Comparison of ENCODE assay signal across 17 cellular contexts in the genomic region with DNA sequence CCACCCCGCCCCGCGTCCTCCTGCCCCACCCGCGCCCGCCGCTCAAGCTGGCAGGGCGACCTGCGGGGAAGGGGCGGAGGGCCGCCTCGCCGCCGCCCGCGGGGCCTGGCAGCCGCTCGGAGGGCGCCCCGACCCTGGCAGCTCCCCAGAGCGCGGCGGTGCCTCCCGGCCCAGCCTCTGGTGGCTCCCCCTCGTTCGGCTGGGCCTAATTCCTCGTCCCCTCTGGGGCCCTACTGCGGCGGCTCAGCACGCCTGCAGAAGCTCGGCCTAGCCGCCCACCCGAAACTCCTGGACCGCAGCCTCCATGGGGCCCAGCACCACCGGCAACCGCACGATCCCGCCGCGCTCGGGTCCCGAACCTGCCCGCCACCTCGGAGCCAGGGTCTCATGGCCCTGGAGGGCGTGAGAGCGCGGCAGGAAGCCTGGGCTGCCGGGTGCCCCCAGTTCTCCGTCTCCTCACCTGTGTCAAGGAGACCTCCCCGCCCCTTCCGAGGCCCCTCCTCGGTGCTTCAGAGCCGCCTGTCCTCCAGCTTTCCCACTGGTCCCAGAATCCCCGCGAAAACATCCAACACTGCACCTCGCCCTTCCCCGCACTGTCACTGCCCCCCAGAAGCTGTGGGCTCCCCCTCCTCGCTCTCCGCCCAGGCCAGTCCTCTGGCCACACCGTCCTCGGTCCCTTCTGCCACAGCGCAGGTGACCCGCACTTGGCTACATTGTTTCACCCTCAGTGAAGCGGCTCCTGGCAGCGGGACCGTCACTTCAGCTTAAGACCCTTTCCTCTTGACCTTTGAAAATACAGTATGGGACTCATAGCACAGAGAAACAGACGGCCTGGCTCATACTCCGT. TPM values are rescaled to one million over a fixed set of nuclear protein-coding genes. Genes with fewer than 3 reads are reported as not detected.
DNase-seq lines count a peak whose midpoint lies in the region; ATAC-seq and TF ChIP-seq lines count a peak whose summit lies in the region.
"Had no signal": no experiment of that assay in that cellular context is flagged by ENCODE, and none has a peak within 500 bp of the region (broad histone marks: within the 10 kb centered on the region; RNA-seq: fewer than 3 reads in every experiment).

No MANE protein-coding gene starts in this region.

- 6% methylated on average over 68 of the region's 68 CpGs for WGBS in right cardiac atrium

- peak overlapping the region; percentile 67 for H3K4me3 Mint-ChIP-seq in activated T-helper 1 cell treated with anti-CD3 and anti-CD28 coated beads, Interleukin-12 subunit alpha, Interleukin-12 subunit beta, Interleukin-2, Interleukin-4 antibody, amounts not matched to agents 30 ng/mL and 10 ng/mL and 1 ng/mL, durations not matched to agents 14 hours and 24 hours and 36 hours
- H3K4me3 Mint-ChIP-seq in mesothelial cell of epicardium (peak overlapping the region; percentile 46), type B pancreatic cell (peak overlapping the region; percentile 76)

- peaks cover 84% of the 10 kb centered on the region for H3K27me3 ChIP-seq in left ventricle myocardium inferior (ENCODE audit: low read depth)
- no peaks in the 10 kb centered on the region for H3K27me3 ChIP-seq in right cardiac atrium (ENCODE audit: control insufficient read depth, insufficient read depth)

- H3K36me3 ChIP-seq in left ventricle myocardium inferior, result no peaks in the 10 kb centered on the region
- H3K36me3 ChIP-seq: lower lobe of right lung, sigmoid colon had no signal

- H3K27ac ChIP-seq in left ventricle myocardium inferior (replicated peaks) (no peak overlapping the region), right cardiac atrium (ENCODE audit: low read length) (no peak overlapping the region)
- H3K27ac ChIP-seq: foreskin keratinocyte, GM23248, lower lobe of right lung, sigmoid colon had no signal

- DNase-seq in Right ventricle myocardium inferior (ENCODE audit: missing footprints), result peak; percentile 62
- no peak for DNase-seq in left ventricle myocardium inferior
- DNase-seq in activated T-helper 1 cell treated with anti-CD3 and anti-CD28 coated beads, Interleukin-12 subunit alpha, Interleukin-12 subunit beta, Interleukin-2, Interleukin-4 antibody, amounts not matched to agents 30 ng/mL and 10 ng/mL and 1 ng/mL, durations not matched to agents 14 hours and 24 hours and 36 hours (ENCODE audit: low spot score), result no peak
- DNase-seq in mesothelial cell of epicardium (ENCODE audit: low spot score in 2 of 2, unreplicated experiment in 2 of 2), result no peak
- DNase-seq in type B pancreatic cell (ENCODE audit: extremely low spot score, unreplicated experiment), result no peak
- no peak for DNase-seq in right cardiac atrium
- DNase-seq: AML-193, caudate nucleus, DMS79 treated with DMSO at 0.1 percent for 48 hours, foreskin keratinocyte, GM23248, lower lobe of right lung, NCI-H82, sigmoid colon had no signal

- H3K4me1 ChIP-seq in left ventricle myocardium inferior, result peaks cover 11% of the 10 kb centered on the region
- H3K4me1 ChIP-seq in right cardiac atrium (ENCODE audit: control insufficient read depth, insufficient read depth, low read length), result no peaks in the 10 kb centered on the region
- H3K4me1 ChIP-seq: foreskin keratinocyte had no signal

- ATAC-seq in Right ventricle myocardium inferior, result no peak
- no peak for ATAC-seq in HG02884 (IDR thresholded peaks at IDR 0.05; ENCODE audit: unreplicated experiment)
- ATAC-seq in HG03520 (IDR thresholded peaks at IDR 0.05; ENCODE audit: unreplicated experiment), result no peak
- no peak for ATAC-seq in right cardiac atrium
- ATAC-seq: lower lobe of right lung had no signal

- intact Hi-C loops in Right ventricle myocardium inferior (cut with DNase I) (no loop called here), left ventricle myocardium inferior (cut with micrococcal nuclease) (no loop called here), right cardiac atrium (cut with DNase I) (loop anchor here in 1 of 4 donors (10.0 kb wide), 1 partner anchor 474 kb away; no protein-coding TSS in a partner anchor)
- intact Hi-C loops in activated T-helper 1 cell treated with anti-CD3 and anti-CD28 coated beads, Interleukin-12 subunit alpha, Interleukin-12 subunit beta, Interleukin-2, Interleukin-4 antibody, amounts not matched to agents 30 ng/mL and 10 ng/mL and 1 ng/mL, durations not matched to agents 14 hours and 24 hours and 36 hours (cut with micrococcal nuclease), result no loop called here

- H3K4me1 Mint-ChIP-seq in activated T-helper 1 cell treated with anti-CD3 and anti-CD28 coated beads, Interleukin-12 subunit alpha, Interleukin-12 subunit beta, Interleukin-2, Interleukin-4 antibody, amounts not matched to agents 30 ng/mL and 10 ng/mL and 1 ng/mL, durations not matched to agents 14 hours and 24 hours and 36 hours (ENCODE audit: low read depth), result no peaks in the 10 kb centered on the region
- H3K4me1 Mint-ChIP-seq in mesothelial cell of epicardium (peaks cover 3% of the 10 kb centered on the region), type B pancreatic cell (ENCODE audit: unreplicated experiment) (peaks cover 4% of the 10 kb centered on the region)

- no peaks in the 10 kb centered on the region for H3K36me3 Mint-ChIP-seq in activated T-helper 1 cell treated with anti-CD3 and anti-CD28 coated beads, Interleukin-12 subunit alpha, Interleukin-12 subunit beta, Interleukin-2, Interleukin-4 antibody, amounts not matched to agents 30 ng/mL and 10 ng/mL and 1 ng/mL, durations not matched to agents 14 hours and 24 hours and 36 hours (ENCODE audit: low read depth)
- H3K36me3 Mint-ChIP-seq in mesothelial cell of epicardium, result no peaks in the 10 kb centered on the region
- H3K36me3 Mint-ChIP-seq in type B pancreatic cell, result peaks cover 6% of the 10 kb centered on the region

- no peak for TF ChIP-seq CTCF in left ventricle myocardium inferior (IDR thresholded peaks at IDR 0.05; ENCODE audit: borderline replicate concordance)
- no peak for TF ChIP-seq CTCF in mesothelial cell of epicardium (IDR thresholded peaks at IDR 0.05; ENCODE audit: unreplicated experiment)
- TF ChIP-seq CTCF in type B pancreatic cell (conservative IDR thresholded peaks at IDR 0.05), result no peak

- H3K4me3 ChIP-seq in left ventricle myocardium inferior (no peak overlapping the region), right cardiac atrium (ENCODE audit: low read length) (no peak overlapping the region)
- H3K4me3 ChIP-seq: GM23248, lower lobe of right lung, sigmoid colon had no signal

- H3K9me3 ChIP-seq in left ventricle myocardium inferior (replicated peaks) (no peaks in the 10 kb centered on the region), right cardiac atrium (ENCODE audit: control insufficient read depth, low read length) (no peaks in the 10 kb centered on the region)
- H3K9me3 ChIP-seq: lower lobe of right lung, sigmoid colon had no signal

- H3K9me3 Mint-ChIP-seq in activated T-helper 1 cell treated with anti-CD3 and anti-CD28 coated beads, Interleukin-12 subunit alpha, Interleukin-12 subunit beta, Interleukin-2, Interleukin-4 antibody, amounts not matched to agents 30 ng/mL and 10 ng/mL and 1 ng/mL, durations not matched to agents 14 hours and 24 hours and 36 hours, result no peaks in the 10 kb centered on the region
- H3K9me3 Mint-ChIP-seq in mesothelial cell of epicardium (peaks cover 4% of the 10 kb centered on the region), type B pancreatic cell (no peaks in the 10 kb centered on the region)

- H3K27ac Mint-ChIP-seq in activated T-helper 1 cell treated with anti-CD3 and anti-CD28 coated beads, Interleukin-12 subunit alpha, Interleukin-12 subunit beta, Interleukin-2, Interleukin-4 antibody, amounts not matched to agents 30 ng/mL and 10 ng/mL and 1 ng/mL, durations not matched to agents 14 hours and 24 hours and 36 hours, result peak overlapping the region; percentile 40
- H3K27ac Mint-ChIP-seq in mesothelial cell of epicardium, result no peak overlapping the region
- no peak overlapping the region for H3K27ac Mint-ChIP-seq in type B pancreatic cell

- peaks cover 54% of the 10 kb centered on the region for H3K27me3 Mint-ChIP-seq in activated T-helper 1 cell treated with anti-CD3 and anti-CD28 coated beads, Interleukin-12 subunit alpha, Interleukin-12 subunit beta, Interleukin-2, Interleukin-4 antibody, amounts not matched to agents 30 ng/mL and 10 ng/mL and 1 ng/mL, durations not matched to agents 14 hours and 24 hours and 36 hours (ENCODE audit: insufficient read depth)
- H3K27me3 Mint-ChIP-seq in mesothelial cell of epicardium (ENCODE audit: low read depth), result peaks cover 83% of the 10 kb centered on the region
- peaks cover 73% of the 10 kb centered on the region for H3K27me3 Mint-ChIP-seq in type B pancreatic cell

RNA-seq across cellular contexts. Expression of a gene that starts 0.6 kb away (rescaled TPM):
- total RNA-seq in Right ventricle myocardium inferior, result not detected
- not detected for total RNA-seq in left ventricle myocardium inferior
- 0.26 TPM in 1 of 2 replicates, not detected in the other for total RNA-seq in activated T-helper 1 cell treated with anti-CD3 and anti-CD28 coated beads, Interleukin-12 subunit alpha, Interleukin-12 subunit beta, Interleukin-2, Interleukin-4 antibody, amounts not matched to agents 30 ng/mL and 10 ng/mL and 1 ng/mL, durations not matched to agents 14 hours and 24 hours and 36 hours
- total RNA-seq in mesothelial cell of epicardium, result not detected in 3 replicates
- total RNA-seq in type B pancreatic cell (ENCODE audit: low replicate concordance), result not detected in 2 replicates
- not detected for total RNA-seq in right cardiac atrium
- polyA plus RNA-seq in right cardiac atrium, result not detected
- total RNA-seq: foreskin keratinocyte; GM23248; lower lobe of right lung; sigmoid colon; T-helper 2 cell treated with Interferon-gamma antibody and Interleukin-4, amounts not matched to agents 100 ng/mL and 5 ng/mL, for 36 hours had no signal
- polyA plus RNA-seq: foreskin keratinocyte, GM23248, sigmoid colon had no signal

RNA-seq across cellular contexts. Expression of a gene that starts 6.3 kb away (rescaled TPM):
- total RNA-seq in Right ventricle myocardium inferior (8.8 TPM), left ventricle myocardium inferior (9.5 TPM), mesothelial cell of epicardium (17.3 to 18.5 TPM (median 18.1 TPM) in 3 replicates), type B pancreatic cell (ENCODE audit: low replicate concordance) (15.7 and 19.5 TPM in 2 replicates), right cardiac atrium (10 to 100 TPM in 3 of 4 donors, 1 to 10 TPM in 1; 9.3 to 11.1 (median 10.4) TPM)
- 20.8 and 22.8 TPM in 2 replicates for total RNA-seq in activated T-helper 1 cell treated with anti-CD3 and anti-CD28 coated beads, Interleukin-12 subunit alpha, Interleukin-12 subunit beta, Interleukin-2, Interleukin-4 antibody, amounts not matched to agents 30 ng/mL and 10 ng/mL and 1 ng/mL, durations not matched to agents 14 hours and 24 hours and 36 hours
- 11.2 TPM for polyA plus RNA-seq in right cardiac atrium

RNA-seq across cellular contexts. Expression of a gene that starts 19.6 kb away (rescaled TPM):
- total RNA-seq in Right ventricle myocardium inferior, result not detected
- total RNA-seq in left ventricle myocardium inferior, result not detected
- total RNA-seq in activated T-helper 1 cell treated with anti-CD3 and anti-CD28 coated beads, Interleukin-12 subunit alpha, Interleukin-12 subunit beta, Interleukin-2, Interleukin-4 antibody, amounts not matched to agents 30 ng/mL and 10 ng/mL and 1 ng/mL, durations not matched to agents 14 hours and 24 hours and 36 hours, result not detected in 2 replicates
- not detected in 3 replicates for total RNA-seq in mesothelial cell of epicardium
- not detected in 2 replicates for total RNA-seq in type B pancreatic cell (ENCODE audit: low replicate concordance)
- total RNA-seq in right cardiac atrium, result not detected
- 0.09 TPM for polyA plus RNA-seq in right cardiac atrium
- total RNA-seq: foreskin keratinocyte; GM23248; lower lobe of right lung; sigmoid colon; T-helper 2 cell treated with Interferon-gamma antibody and Interleukin-4, amounts not matched to agents 100 ng/mL and 5 ng/mL, for 36 hours had no signal
- polyA plus RNA-seq: foreskin keratinocyte, GM23248 had no signal

RNA-seq across cellular contexts. Expression of a gene that starts 27.8 kb away (rescaled TPM):
- total RNA-seq in Right ventricle myocardium inferior (28.7 TPM), left ventricle myocardium inferior (20.9 TPM), mesothelial cell of epicardium (73.6 to 76.3 TPM (median 74.0 TPM) in 3 replicates), type B pancreatic cell (ENCODE audit: low replicate concordance) (83.2 and 94.4 TPM in 2 replicates), right cardiac atrium (10 to 100 TPM; 11.2 to 25.2 (median 18.6) TPM)
- total RNA-seq in activated T-helper 1 cell treated with anti-CD3 and anti-CD28 coated beads, Interleukin-12 subunit alpha, Interleukin-12 subunit beta, Interleukin-2, Interleukin-4 antibody, amounts not matched to agents 30 ng/mL and 10 ng/mL and 1 ng/mL, durations not matched to agents 14 hours and 24 hours and 36 hours, result 31.7 and 34.0 TPM in 2 replicates
- 26.5 TPM for polyA plus RNA-seq in right cardiac atrium

RNA-seq across cellular contexts. Expression of a gene that starts 28.5 kb away (rescaled TPM):
- 29.9 TPM for total RNA-seq in Right ventricle myocardium inferior
- 33.0 TPM for total RNA-seq in left ventricle myocardium inferior
- total RNA-seq in activated T-helper 1 cell treated with anti-CD3 and anti-CD28 coated beads, Interleukin-12 subunit alpha, Interleukin-12 subunit beta, Interleukin-2, Interleukin-4 antibody, amounts not matched to agents 30 ng/mL and 10 ng/mL and 1 ng/mL, durations not matched to agents 14 hours and 24 hours and 36 hours, result 23.2 and 24.1 TPM in 2 replicates
- total RNA-seq in mesothelial cell of epicardium, result 77.3 to 78.9 TPM (median 78.3 TPM) in 3 replicates
- 75.2 and 83.1 TPM in 2 replicates for total RNA-seq in type B pancreatic cell (ENCODE audit: low replicate concordance)
- 10 to 100 TPM; 28.9 to 38.8 (median 35.4) TPM for total RNA-seq in right cardiac atrium
- 34.9 TPM for polyA plus RNA-seq in right cardiac atrium
